ENCODE assay signal across 2 cellular contexts in genomic region chr14:57493467-57494181, GRCh38.
TF ChIP-seq lines count a peak whose summit lies in the region.

TSS of gene CCDC198 (minus strand) at chr14:57493857. CDS start at chr14:57493715, 142 bp downstream.

TF ChIP-seq in A549, 52 proteins besides CTCF, POLR2A, EP300 and RAD21 (continued from another document):
- TF ChIP-seq, protein P1, sequence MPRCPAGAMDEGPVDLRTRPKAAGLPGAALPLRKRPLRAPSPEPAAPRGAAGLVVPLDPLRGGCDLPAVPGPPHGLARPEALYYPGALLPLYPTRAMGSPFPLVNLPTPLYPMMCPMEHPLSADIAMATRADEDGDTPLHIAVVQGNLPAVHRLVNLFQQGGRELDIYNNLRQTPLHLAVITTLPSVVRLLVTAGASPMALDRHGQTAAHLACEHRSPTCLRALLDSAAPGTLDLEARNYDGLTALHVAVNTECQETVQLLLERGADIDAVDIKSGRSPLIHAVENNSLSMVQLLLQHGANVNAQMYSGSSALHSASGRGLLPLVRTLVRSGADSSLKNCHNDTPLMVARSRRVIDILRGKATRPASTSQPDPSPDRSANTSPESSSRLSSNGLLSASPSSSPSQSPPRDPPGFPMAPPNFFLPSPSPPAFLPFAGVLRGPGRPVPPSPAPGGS (IDR thresholded peaks at IDR 0.05) = no peak
- TF ChIP-seq RCOR1 (IDR thresholded peaks at IDR 0.05; ENCODE audit: low read depth, low read length) = no peak
- no peak for TF ChIP-seq RNF2 (IDR thresholded peaks at IDR 0.05; ENCODE audit: borderline replicate concordance, low read depth)
- no peak for TF ChIP-seq JUNB (IDR thresholded peaks at IDR 0.05)
TF ChIP-seq in A549: peak in this region for 0.

TF ChIP-seq in WTC11, 78 proteins besides CTCF, POLR2A, EP300 and RAD21 (continued from another document):
- no peak for TF ChIP-seq MLX (CRISPR knock-in tag; IDR thresholded peaks at IDR 0.05)
